8 cellular contexts compared by ENCODE assay signal in the genomic region with DNA sequence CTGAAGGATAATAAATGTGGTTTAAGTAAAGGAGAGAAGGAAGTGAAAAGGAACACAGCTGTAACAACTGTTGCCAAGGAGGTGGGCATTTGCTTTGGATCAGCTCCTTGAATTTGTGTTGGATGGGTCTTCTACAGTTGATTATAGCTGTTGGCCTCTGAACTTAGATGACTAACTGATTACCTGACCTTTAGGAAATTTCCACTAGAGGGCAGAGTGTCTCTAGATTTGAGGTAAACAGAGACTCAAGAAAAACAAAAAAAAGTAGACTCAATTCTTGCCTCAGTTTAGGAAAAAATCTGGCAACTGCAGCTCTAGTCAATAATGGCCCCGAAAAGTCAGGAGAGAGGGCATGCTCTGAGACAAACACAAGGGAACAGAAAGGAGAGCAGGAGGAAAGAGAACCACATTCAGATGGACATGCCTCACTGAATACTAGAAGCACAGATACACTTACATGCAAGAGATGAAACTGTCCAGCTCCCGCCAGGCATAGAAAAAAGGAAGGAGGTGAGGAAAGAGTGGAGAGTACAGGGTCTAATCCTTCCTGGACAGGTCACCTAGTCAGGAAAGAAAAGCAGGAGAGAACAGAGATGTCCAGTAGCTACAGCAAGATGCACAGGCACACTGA. TPM values are rescaled to one million over a fixed set of nuclear protein-coding genes. Genes with fewer than 3 reads are reported as not detected.
DNase-seq lines count a peak whose midpoint lies in the region; ATAC-seq, FAIRE-seq and TF ChIP-seq lines count a peak whose summit lies in the region.

No MANE protein-coding gene starts in this region.

- WGBS in heart right ventricle, 2 donors, result 75 to 85% methylated on average over 2 of the region's 2 CpGs
- 52 to 78% (median 77%) methylated on average over 2 of the region's 2 CpGs for WGBS in psoas muscle, 3 donors

- no peak for TF ChIP-seq POLR2A in Peyer's patch (IDR thresholded peaks at IDR 0.05)
- no peak for TF ChIP-seq POLR2A in H54 (IDR thresholded peaks at IDR 0.05; ENCODE audit: low read depth, low read length)

- ATAC-seq in heart right ventricle, result no peak
- ATAC-seq in psoas muscle, result peak in 2 of 4 donors; percentile 30 to 67
- ATAC-seq in HG02981 (IDR thresholded peaks at IDR 0.05; ENCODE audit: unreplicated experiment), result no peak
- no peak for ATAC-seq in GM18517 (IDR thresholded peaks at IDR 0.05; ENCODE audit: unreplicated experiment)

- H3K27ac ChIP-seq in heart right ventricle (no peak overlapping the region), right atrium auricular region (no peak overlapping the region), Peyer's patch (no peak overlapping the region), psoas muscle (no peak overlapping the region)

- H3K9me3 Mint-ChIP-seq in endothelial cell (ENCODE audit: unreplicated experiment), result no peaks in the 10 kb centered on the region

- H3K9me3 ChIP-seq in heart right ventricle (no peaks in the 10 kb centered on the region), right atrium auricular region (no peaks in the 10 kb centered on the region), Peyer's patch (no peaks in the 10 kb centered on the region), psoas muscle (no peaks in the 10 kb centered on the region)

- intact Hi-C loops in heart right ventricle (cut with DNase I) (loop anchor here in 3 of 10 donors (2.0 to 5.0 kb wide), 3 partner anchors 40 to 45 kb away; no protein-coding TSS in a partner anchor), psoas muscle (cut with DNase I) (loop anchor here in 1 of 2 donors (2.0 to 5.0 kb wide), 2 partner anchors 45 to 182 kb away; no protein-coding TSS in a partner anchor)

- H3K36me3 ChIP-seq in heart right ventricle (peaks cover 0 to 96% (median 51%) of the 10 kb centered on the region in 9 donors), right atrium auricular region (peaks cover 49% of the 10 kb centered on the region), Peyer's patch (peaks cover 0 to 52% (median 6%) of the 10 kb centered on the region in 3 donors), psoas muscle (ENCODE audit: insufficient read depth in 1 of 2, low read depth in 1 of 2) (peaks cover 0 to 88% of the 10 kb centered on the region in 2 donors)

- no peak overlapping the region for H3K4me3 Mint-ChIP-seq in endothelial cell (ENCODE audit: unreplicated experiment)

- peaks cover 25% of the 10 kb centered on the region for H3K36me3 Mint-ChIP-seq in endothelial cell (ENCODE audit: low read depth, unreplicated experiment)

- H3K27me3 ChIP-seq in heart right ventricle, result no peaks in the 10 kb centered on the region
- no peaks in the 10 kb centered on the region for H3K27me3 ChIP-seq in right atrium auricular region
- no peaks in the 10 kb centered on the region for H3K27me3 ChIP-seq in Peyer's patch
- H3K27me3 ChIP-seq in psoas muscle (ENCODE audit: insufficient read depth in 3 of 3, low read length in 2 of 3), result no peaks in the 10 kb centered on the region

- no peak for DNase-seq in heart right ventricle
- DNase-seq in right atrium auricular region (ENCODE audit: low spot score), result no peak
- DNase-seq in Peyer's patch, result no peak
- no peak for DNase-seq in endothelial cell (ENCODE audit: low spot score)
- no peak for DNase-seq in psoas muscle
- DNase-seq in H54 (ENCODE audit: insufficient read length, low spot score), result no peak

- H3K4me3 ChIP-seq in heart right ventricle (no peak overlapping the region), right atrium auricular region (no peak overlapping the region), Peyer's patch (no peak overlapping the region), psoas muscle (no peak overlapping the region)

- H3K4me1 ChIP-seq in heart right ventricle (peaks cover 0 to 35% (median 4%) of the 10 kb centered on the region in 9 donors), right atrium auricular region (no peaks in the 10 kb centered on the region), Peyer's patch (peaks cover 0 to 10% (median 0%) of the 10 kb centered on the region in 4 donors), psoas muscle (no peaks in the 10 kb centered on the region)

- peaks cover 15% of the 10 kb centered on the region for H3K4me1 Mint-ChIP-seq in endothelial cell (ENCODE audit: unreplicated experiment)

- FAIRE-seq in H54 (lab: Jason Lieb, UNC), result no peak

- TF ChIP-seq CTCF in heart right ventricle (IDR thresholded peaks at IDR 0.05), result peak in 8 of 9 donors; percentile 40 to 73 (median 47)
- TF ChIP-seq CTCF in right atrium auricular region (IDR thresholded peaks at IDR 0.05), result no peak
- peak in 4 of 6 experiments; percentile 49 to 70 (median 63) for TF ChIP-seq CTCF in Peyer's patch (IDR thresholded peaks at IDR 0.05)
- peak; percentile 74 for TF ChIP-seq CTCF in endothelial cell (IDR thresholded peaks at IDR 0.05; ENCODE audit: unreplicated experiment)
- peak; percentile 60 for TF ChIP-seq CTCF in psoas muscle (IDR thresholded peaks at IDR 0.05)

- H3K27ac Mint-ChIP-seq in endothelial cell (ENCODE audit: unreplicated experiment), result no peak overlapping the region

- peaks cover 2% of the 10 kb centered on the region for H3K27me3 Mint-ChIP-seq in endothelial cell (ENCODE audit: unreplicated experiment)

RNA-seq across cellular contexts. Expression of a gene that starts 20.6 kb away (rescaled TPM):
- total RNA-seq in heart right ventricle, result 100 to 1,000 TPM; 144 to 239 (median 170) TPM
- polyA plus RNA-seq in heart right ventricle, result 100 to 1,000 TPM in 1 of 2 donors, 10 to 100 TPM in 1; 93.8 to 167 TPM
- 100 to 1,000 TPM; 139 to 181 TPM for total RNA-seq in right atrium auricular region
- 100 to 1,000 TPM in 1 of 4 donors, 10 to 100 TPM in 3; 75.3 to 115 (median 86.4) TPM for total RNA-seq in Peyer's patch
- 36.4 TPM for total RNA-seq in endothelial cell (ENCODE audit: unreplicated experiment)
- total RNA-seq in psoas muscle, result 100 to 1,000 TPM; 101 to 141 (median 115) TPM
- polyA plus RNA-seq in psoas muscle, result 100 to 1,000 TPM; 132 to 173 (median 132) TPM

RNA-seq across cellular contexts. Expression of a gene that starts 28.8 kb away (rescaled TPM):
- total RNA-seq in heart right ventricle (10 to 100 TPM in 7 of 10 donors, 1 to 10 TPM in 3; 5.2 to 67.7 (median 15.5) TPM), right atrium auricular region (10 to 100 TPM in 1 of 2 donors, 1 to 10 TPM in 1; 8.8 to 38.7 TPM), Peyer's patch (100 to 1,000 TPM in 3 of 4 donors, 10 to 100 TPM in 1; 41.3 to 409 (median 291) TPM), endothelial cell (ENCODE audit: unreplicated experiment) (not detected), psoas muscle (100 to 1,000 TPM in 3 of 4 donors, 10 to 100 TPM in 1; 92.0 to 221 (median 148) TPM)
- polyA plus RNA-seq in heart right ventricle (10 to 100 TPM; 13.2 to 15.8 TPM), psoas muscle (100 to 1,000 TPM in 1 of 3 donors, 10 to 100 TPM in 2; 17.4 to 120 (median 66.0) TPM)

RNA-seq across cellular contexts. Expression of a gene that starts 34.5 kb away (rescaled TPM):
- total RNA-seq in heart right ventricle (10 to 100 TPM in 8 of 10 donors, 1 to 10 TPM in 2; 8.3 to 15.6 (median 11.4) TPM), right atrium auricular region (10 to 100 TPM in 1 of 2 donors, 1 to 10 TPM in 1; 6.7 to 11.2 TPM), Peyer's patch (10 to 100 TPM; 15.2 to 84.2 (median 23.2) TPM), endothelial cell (ENCODE audit: unreplicated experiment) (61.7 TPM), psoas muscle (10 to 100 TPM in 1 of 4 donors, 1 to 10 TPM in 3; 5.2 to 10.7 (median 6.6) TPM)
- polyA plus RNA-seq in heart right ventricle (10 to 100 TPM; 19.2 to 51.7 TPM), psoas muscle (1 to 10 TPM; 7.2 to 8.2 (median 7.5) TPM)

RNA-seq across cellular contexts. Expression of a gene that starts 47.5 kb away (rescaled TPM):
- total RNA-seq in heart right ventricle (10 to 100 TPM; 13.3 to 24.0 (median 17.4) TPM), right atrium auricular region (10 to 100 TPM; 29.6 to 35.5 TPM), Peyer's patch (100 to 1,000 TPM in 2 of 4 donors, 10 to 100 TPM in 2; 76.5 to 126 (median 95.1) TPM), endothelial cell (ENCODE audit: unreplicated experiment) (101 TPM), psoas muscle (10 to 100 TPM; 14.2 to 21.1 (median 17.9) TPM)
- polyA plus RNA-seq in heart right ventricle (10 to 100 TPM; 12.0 to 13.0 TPM), psoas muscle (10 to 100 TPM; 11.7 to 20.4 (median 12.3) TPM)

Comparison
In these comparisons a context has a peak if more than half of its experiments do, and no peak if none do; other contexts are left out.
1. CTCF ChIP-seq: peak in heart right ventricle (8 of 9), Peyer's patch (4 of 6), endothelial cell (single experiment) and psoas muscle (single experiment); none in right atrium auricular region (0 of 2).